ENCODE assay signal across 1 cellular context in genomic region chr9:136673088-136673969, GRCh38.
TF ChIP-seq lines count a peak whose summit lies in the region.

No MANE protein-coding gene starts in this region.

TF ChIP-seq in WTC11, 78 proteins besides CTCF, POLR2A, EP300 and RAD21 (continued from another document):
- TF ChIP-seq MAX (CRISPR knock-in tag; IDR thresholded peaks at IDR 0.05) (no peak), PRRX2 (CRISPR knock-in tag; IDR thresholded peaks at IDR 0.05) (no peak), MYBL2 (CRISPR knock-in tag; IDR thresholded peaks at IDR 0.05) (no peak), EMX1 (CRISPR knock-in tag; IDR thresholded peaks at IDR 0.05) (no peak), ZNF532 (CRISPR knock-in tag; IDR thresholded peaks at IDR 0.05; ENCODE audit: borderline replicate concordance) (no peak), ZNF138 (CRISPR knock-in tag; conservative IDR thresholded peaks at IDR 0.05) (no peak), ZNF512 (CRISPR knock-in tag; IDR thresholded peaks at IDR 0.05; ENCODE audit: borderline replicate concordance) (no peak), ZBTB21 (CRISPR knock-in tag; IDR thresholded peaks at IDR 0.05; ENCODE audit: borderline replicate concordance) (no peak), MLX (CRISPR knock-in tag; IDR thresholded peaks at IDR 0.05) (no peak), ZNF219 (CRISPR knock-in tag; IDR thresholded peaks at IDR 0.05; ENCODE audit: borderline replicate concordance) (no peak), ZNF281 (CRISPR knock-in tag; IDR thresholded peaks at IDR 0.05) (no peak), NFYB (CRISPR knock-in tag; conservative IDR thresholded peaks at IDR 0.05; ENCODE audit: low read depth) (no peak), ZNF317 (CRISPR knock-in tag; IDR thresholded peaks at IDR 0.05; ENCODE audit: borderline replicate concordance, low read depth) (no peak)
- TF ChIP-seq, protein P1, sequence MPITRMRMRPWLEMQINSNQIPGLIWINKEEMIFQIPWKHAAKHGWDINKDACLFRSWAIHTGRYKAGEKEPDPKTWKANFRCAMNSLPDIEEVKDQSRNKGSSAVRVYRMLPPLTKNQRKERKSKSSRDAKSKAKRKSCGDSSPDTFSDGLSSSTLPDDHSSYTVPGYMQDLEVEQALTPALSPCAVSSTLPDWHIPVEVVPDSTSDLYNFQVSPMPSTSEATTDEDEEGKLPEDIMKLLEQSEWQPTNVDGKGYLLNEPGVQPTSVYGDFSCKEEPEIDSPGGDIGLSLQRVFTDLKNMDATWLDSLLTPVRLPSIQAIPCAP (CRISPR knock-in tag; IDR thresholded peaks at IDR 0.05), result no peak
- TF ChIP-seq, protein P2, sequence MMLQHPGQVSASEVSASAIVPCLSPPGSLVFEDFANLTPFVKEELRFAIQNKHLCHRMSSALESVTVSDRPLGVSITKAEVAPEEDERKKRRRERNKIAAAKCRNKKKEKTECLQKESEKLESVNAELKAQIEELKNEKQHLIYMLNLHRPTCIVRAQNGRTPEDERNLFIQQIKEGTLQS (CRISPR knock-in tag; conservative IDR thresholded peaks at IDR 0.05), result no peak
- TF ChIP-seq, protein P3, sequence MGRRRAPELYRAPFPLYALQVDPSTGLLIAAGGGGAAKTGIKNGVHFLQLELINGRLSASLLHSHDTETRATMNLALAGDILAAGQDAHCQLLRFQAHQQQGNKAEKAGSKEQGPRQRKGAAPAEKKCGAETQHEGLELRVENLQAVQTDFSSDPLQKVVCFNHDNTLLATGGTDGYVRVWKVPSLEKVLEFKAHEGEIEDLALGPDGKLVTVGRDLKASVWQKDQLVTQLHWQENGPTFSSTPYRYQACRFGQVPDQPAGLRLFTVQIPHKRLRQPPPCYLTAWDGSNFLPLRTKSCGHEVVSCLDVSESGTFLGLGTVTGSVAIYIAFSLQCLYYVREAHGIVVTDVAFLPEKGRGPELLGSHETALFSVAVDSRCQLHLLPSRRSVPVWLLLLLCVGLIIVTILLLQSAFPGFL (CRISPR knock-in tag; IDR thresholded peaks at IDR 0.05; ENCODE audit: borderline replicate concordance), result no peak
